Comparison of ENCODE assay signal across 1 cellular context in genomic region chr7:73701357-73701995, GRCh38.
TF ChIP-seq lines count a peak whose summit lies in the region.

No MANE protein-coding gene starts in this region.

TF ChIP-seq in K562, 482 proteins besides CTCF, POLR2A, EP300 and RAD21 (continued from another document):
- TF ChIP-seq ZNF407 (IDR thresholded peaks at IDR 0.05; ENCODE audit: low read depth) (peak; percentile 87), HNRNPLL (IDR thresholded peaks at IDR 0.05; ENCODE audit: low read depth, low read length, poor library complexity, severe bottlenecking) (peak; percentile 9), MYC (IDR thresholded peaks at IDR 0.05; ENCODE audit: low read depth, low read length) (0 out of 2 replicates have a peak, but pooled peaks have one; percentile 27), MYC (CRISPR knock-in tag; IDR thresholded peaks at IDR 0.05; ENCODE audit: borderline replicate concordance, low read depth) (no peak), ERF (CRISPR knock-in tag; IDR thresholded peaks at IDR 0.05) (no peak), XRCC5 (IDR thresholded peaks at IDR 0.05; ENCODE audit: low read depth, low read length) (peak; percentile 78; the same call in 1 of the 2 replicates), CC2D1A (IDR thresholded peaks at IDR 0.05) (peak; percentile 53; the same call in 1 of the 2 replicates), ZNF384 (IDR thresholded peaks at IDR 0.05; ENCODE audit: low read depth, low read length) (peak; percentile 52; the same call in 1 of the 2 replicates), CREB3L1 (IDR thresholded peaks at IDR 0.05; ENCODE audit: borderline replicate concordance, low read depth) (peak; percentile 93), ATF1 (CRISPR knock-in tag; IDR thresholded peaks at IDR 0.05) (no peak), ATF1 (tag; IDR thresholded peaks at IDR 0.05) (peak; percentile 76), KHSRP (IDR thresholded peaks at IDR 0.05) (no peak), CREB1 (IDR thresholded peaks at IDR 0.05) (peak; percentile 45; the same call in 1 of the 2 replicates), CREB1 (CRISPR knock-in tag; IDR thresholded peaks at IDR 0.05) (peak; percentile 69; the same call in 1 of the 2 replicates), CREM (IDR thresholded peaks at IDR 0.05; ENCODE audit: low read depth) (peak; percentile 92), HDGF (IDR thresholded peaks at IDR 0.05) (0 out of 2 replicates have a peak, but pooled peaks have one; percentile 53), KLF13 (tag; IDR thresholded peaks at IDR 0.05; ENCODE audit: borderline replicate concordance, low read depth) (no peak), SUPT5H (IDR thresholded peaks at IDR 0.05) (peak; percentile 11; the same call in 1 of the 2 replicates), HDAC2 (IDR thresholded peaks at IDR 0.05) (peak; percentile 84), HLTF (IDR thresholded peaks at IDR 0.05) (peak; percentile 31; the same call in 1 of the 2 replicates), ATF7 (IDR thresholded peaks at IDR 0.05) (peak; percentile 50), DPF2 (IDR thresholded peaks at IDR 0.05) (peak; percentile 39), CTBP1 (IDR thresholded peaks at IDR 0.05; ENCODE audit: borderline replicate concordance) (peak; percentile 59; the same call in 1 of the 2 replicates), ARID4B (CRISPR knock-in tag; IDR thresholded peaks at IDR 0.05) (peak; percentile 24; the same call in 1 of the 2 replicates), FOXK2 (conservative IDR thresholded peaks at IDR 0.05 in 1 of 2, IDR thresholded peaks at IDR 0.05 in 1 of 2; ENCODE audit: low read depth in 2 of 2) (peak in 1 of 2 experiments; percentile 37; a peak in 1 of 4 replicates), AFF1 (IDR thresholded peaks at IDR 0.05; ENCODE audit: low read depth in 1 of 2, partially characterized antibody in 2 of 2) (peak in 1 of 2 experiments; percentile 53), ZBTB26 (CRISPR knock-in tag; IDR thresholded peaks at IDR 0.05) (no peak), GATA2 (CRISPR knock-in tag; IDR thresholded peaks at IDR 0.05) (no peak)
- TF ChIP-seq, protein P1, sequence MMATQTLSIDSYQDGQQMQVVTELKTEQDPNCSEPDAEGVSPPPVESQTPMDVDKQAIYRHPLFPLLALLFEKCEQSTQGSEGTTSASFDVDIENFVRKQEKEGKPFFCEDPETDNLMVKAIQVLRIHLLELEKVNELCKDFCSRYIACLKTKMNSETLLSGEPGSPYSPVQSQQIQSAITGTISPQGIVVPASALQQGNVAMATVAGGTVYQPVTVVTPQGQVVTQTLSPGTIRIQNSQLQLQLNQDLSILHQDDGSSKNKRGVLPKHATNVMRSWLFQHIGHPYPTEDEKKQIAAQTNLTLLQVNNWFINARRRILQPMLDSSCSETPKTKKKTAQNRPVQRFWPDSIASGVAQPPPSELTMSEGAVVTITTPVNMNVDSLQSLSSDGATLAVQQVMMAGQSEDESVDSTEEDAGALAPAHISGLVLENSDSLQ (IDR thresholded peaks at IDR 0.05) = peak; percentile 25; the same call in 1 of the 2 replicates
- TF ChIP-seq, protein P2, sequence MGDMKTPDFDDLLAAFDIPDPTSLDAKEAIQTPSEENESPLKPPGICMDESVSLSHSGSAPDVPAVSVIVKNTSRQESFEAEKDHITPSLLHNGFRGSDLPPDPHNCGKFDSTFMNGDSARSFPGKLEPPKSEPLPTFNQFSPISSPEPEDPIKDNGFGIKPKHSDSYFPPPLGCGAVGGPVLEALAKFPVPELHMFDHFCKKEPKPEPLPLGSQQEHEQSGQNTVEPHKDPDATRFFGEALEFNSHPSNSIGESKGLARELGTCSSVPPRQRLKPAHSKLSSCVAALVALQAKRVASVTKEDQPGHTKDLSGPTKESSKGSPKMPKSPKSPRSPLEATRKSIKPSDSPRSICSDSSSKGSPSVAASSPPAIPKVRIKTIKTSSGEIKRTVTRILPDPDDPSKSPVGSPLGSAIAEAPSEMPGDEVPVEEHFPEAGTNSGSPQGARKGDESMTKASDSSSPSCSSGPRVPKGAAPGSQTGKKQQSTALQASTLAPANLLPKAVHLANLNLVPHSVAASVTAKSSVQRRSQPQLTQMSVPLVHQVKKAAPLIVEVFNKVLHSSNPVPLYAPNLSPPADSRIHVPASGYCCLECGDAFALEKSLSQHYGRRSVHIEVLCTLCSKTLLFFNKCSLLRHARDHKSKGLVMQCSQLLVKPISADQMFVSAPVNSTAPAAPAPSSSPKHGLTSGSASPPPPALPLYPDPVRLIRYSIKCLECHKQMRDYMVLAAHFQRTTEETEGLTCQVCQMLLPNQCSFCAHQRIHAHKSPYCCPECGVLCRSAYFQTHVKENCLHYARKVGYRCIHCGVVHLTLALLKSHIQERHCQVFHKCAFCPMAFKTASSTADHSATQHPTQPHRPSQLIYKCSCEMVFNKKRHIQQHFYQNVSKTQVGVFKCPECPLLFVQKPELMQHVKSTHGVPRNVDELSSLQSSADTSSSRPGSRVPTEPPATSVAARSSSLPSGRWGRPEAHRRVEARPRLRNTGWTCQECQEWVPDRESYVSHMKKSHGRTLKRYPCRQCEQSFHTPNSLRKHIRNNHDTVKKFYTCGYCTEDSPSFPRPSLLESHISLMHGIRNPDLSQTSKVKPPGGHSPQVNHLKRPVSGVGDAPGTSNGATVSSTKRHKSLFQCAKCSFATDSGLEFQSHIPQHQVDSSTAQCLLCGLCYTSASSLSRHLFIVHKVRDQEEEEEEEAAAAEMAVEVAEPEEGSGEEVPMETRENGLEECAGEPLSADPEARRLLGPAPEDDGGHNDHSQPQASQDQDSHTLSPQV (IDR thresholded peaks at IDR 0.05) = peak; percentile 41; the same call in 1 of the 2 replicates
